16 cellular contexts compared by ENCODE assay signal in genomic region chr10:102813017-102813541, GRCh38. TPM values are rescaled to one million over a fixed set of nuclear protein-coding genes. Genes with fewer than 3 reads are reported as not detected.
DNase-seq lines count a peak whose midpoint lies in the region; ATAC-seq and TF ChIP-seq lines count a peak whose summit lies in the region.
"Had no signal": no experiment of that assay in that cellular context is flagged by ENCODE, and none has a peak within 500 bp of the region (broad histone marks: within the 10 kb centered on the region; RNA-seq: fewer than 3 reads in every experiment).

No MANE protein-coding gene starts in this region.

- no peaks in the 10 kb centered on the region for H3K9me3 Mint-ChIP-seq in stimulated activated naive CD8-positive, alpha-beta T cell treated with anti-CD3 and anti-CD28 coated beads, Interleukin-15, Interleukin-2, amounts not matched to agents 100 ng/mL and 50 ng/mL, for 24 hours
- no peaks in the 10 kb centered on the region for H3K9me3 Mint-ChIP-seq in stimulated activated naive CD8-positive, alpha-beta T cell treated with anti-CD3 and anti-CD28 coated beads, Interleukin-15, amount 100 ng/mL, for 72 hours
- H3K9me3 Mint-ChIP-seq in endodermal cell (no peaks in the 10 kb centered on the region), WTC11 (no peaks in the 10 kb centered on the region)

- TF ChIP-seq CTCF in coronary artery (IDR thresholded peaks at IDR 0.05) = no peak
- no peak for TF ChIP-seq CTCF in neutrophil (IDR thresholded peaks at IDR 0.05)
- no peak for TF ChIP-seq CTCF in endodermal cell (conservative IDR thresholded peaks at IDR 0.05)
- TF ChIP-seq CTCF in WERI-Rb-1 (IDR thresholded peaks at IDR 0.05; ENCODE audit: low read depth, low read length) = no peak
- no peak for TF ChIP-seq CTCF in WTC11 (IDR thresholded peaks at IDR 0.05)

- H3K36me3 ChIP-seq in neutrophil (peaks cover 55% of the 10 kb centered on the region), endodermal cell (ENCODE audit: control insufficient read depth, insufficient read depth, low read length) (peaks cover 24% of the 10 kb centered on the region), WERI-Rb-1 (peaks cover 5% of the 10 kb centered on the region; the same call in 1 of the 2 replicates)

- H3K4me1 ChIP-seq in neutrophil (ENCODE audit: control insufficient read depth in 1 of 2, insufficient read depth in 1 of 2, low read depth in 1 of 2, low read length in 1 of 2) (peaks cover 57 to 67% of the 10 kb centered on the region in 2 experiments), endodermal cell (ENCODE audit: control insufficient read depth, insufficient read depth, low read length) (no peaks in the 10 kb centered on the region)

- H3K36me3 Mint-ChIP-seq in stimulated activated naive CD8-positive, alpha-beta T cell treated with anti-CD3 and anti-CD28 coated beads, Interleukin-15, Interleukin-2, amounts not matched to agents 100 ng/mL and 50 ng/mL, for 24 hours (ENCODE audit: low read depth) = peaks cover 30% of the 10 kb centered on the region
- H3K36me3 Mint-ChIP-seq in endodermal cell (ENCODE audit: low read depth) = peaks cover 35% of the 10 kb centered on the region
- peaks cover 6% of the 10 kb centered on the region; the same call in 1 of the 2 replicates for H3K36me3 Mint-ChIP-seq in WTC11

- H3K27me3 Mint-ChIP-seq in stimulated activated naive CD8-positive, alpha-beta T cell treated with anti-CD3 and anti-CD28 coated beads, Interleukin-15, Interleukin-2, amounts not matched to agents 100 ng/mL and 50 ng/mL, for 24 hours = no peaks in the 10 kb centered on the region
- no peaks in the 10 kb centered on the region for H3K27me3 Mint-ChIP-seq in stimulated activated naive CD8-positive, alpha-beta T cell treated with anti-CD3 and anti-CD28 coated beads, Interleukin-15, amount 100 ng/mL, for 72 hours
- no peaks in the 10 kb centered on the region for H3K27me3 Mint-ChIP-seq in endodermal cell (ENCODE audit: insufficient read depth)
- no peaks in the 10 kb centered on the region for H3K27me3 Mint-ChIP-seq in WTC11 (ENCODE audit: low read depth)

- H3K4me1 Mint-ChIP-seq in stimulated activated naive CD8-positive, alpha-beta T cell treated with anti-CD3 and anti-CD28 coated beads, Interleukin-15, Interleukin-2, amounts not matched to agents 100 ng/mL and 50 ng/mL, for 24 hours (ENCODE audit: low read depth) = peaks cover 14% of the 10 kb centered on the region
- H3K4me1 Mint-ChIP-seq in stimulated activated naive CD8-positive, alpha-beta T cell treated with anti-CD3 and anti-CD28 coated beads, Interleukin-15, amount 100 ng/mL, for 72 hours = peaks cover 23% of the 10 kb centered on the region
- H3K4me1 Mint-ChIP-seq in endodermal cell = peaks cover 30% of the 10 kb centered on the region
- peaks cover 29% of the 10 kb centered on the region for H3K4me1 Mint-ChIP-seq in WTC11

- H3K4me3 Mint-ChIP-seq in stimulated activated naive CD8-positive, alpha-beta T cell treated with anti-CD3 and anti-CD28 coated beads, Interleukin-15, Interleukin-2, amounts not matched to agents 100 ng/mL and 50 ng/mL, for 24 hours = no peak overlapping the region
- no peak overlapping the region for H3K4me3 Mint-ChIP-seq in stimulated activated naive CD8-positive, alpha-beta T cell treated with anti-CD3 and anti-CD28 coated beads, Interleukin-15, amount 100 ng/mL, for 72 hours
- H3K4me3 Mint-ChIP-seq in endodermal cell = no peak overlapping the region
- no peak overlapping the region for H3K4me3 Mint-ChIP-seq in WTC11

- H3K27ac ChIP-seq in coronary artery (peak overlapping the region; percentile 95 to 97), neutrophil (peak overlapping the region; percentile 93), endodermal cell (ENCODE audit: low read depth, low read length) (no peak overlapping the region), WERI-Rb-1 (no peak overlapping the region)

- no peak for DNase-seq in stimulated activated naive CD8-positive, alpha-beta T cell treated with anti-CD3 and anti-CD28 coated beads, Interleukin-15, amount 100 ng/mL, for 72 hours
- DNase-seq in coronary artery (ENCODE audit: low spot score) = no peak
- no peak for DNase-seq in endodermal cell
- no peak for DNase-seq in DMS79 (lab: John Stamatoyannopoulos, UW)
- DNase-seq in WERI-Rb-1 = no peak
- no peak for DNase-seq in WTC11 (ENCODE audit: low spot score)
- DNase-seq: dermis blood vessel endothelial cell; DMS79 treated with DMSO at 0.1 percent for 48 hours; mammary epithelial cell; MM.1S; NCI-H2081; stimulated activated CD4-positive, alpha-beta T cell treated with anti-CD3 and anti-CD28 coated beads, Interleukin-12 subunit alpha, Interleukin-12 subunit beta, amount 100 ng/mL, for 4 hours; trophoblast cell had no signal

- peak overlapping the region; percentile 41 for H3K27ac Mint-ChIP-seq in stimulated activated naive CD8-positive, alpha-beta T cell treated with anti-CD3 and anti-CD28 coated beads, Interleukin-15, Interleukin-2, amounts not matched to agents 100 ng/mL and 50 ng/mL, for 24 hours
- peak overlapping the region in 1 of 2 donors; percentile 84 for H3K27ac Mint-ChIP-seq in stimulated activated naive CD8-positive, alpha-beta T cell treated with anti-CD3 and anti-CD28 coated beads, Interleukin-15, amount 100 ng/mL, for 72 hours
- no peak overlapping the region for H3K27ac Mint-ChIP-seq in endodermal cell
- no peak overlapping the region for H3K27ac Mint-ChIP-seq in WTC11

- ATAC-seq in stimulated activated naive CD8-positive, alpha-beta T cell treated with anti-CD3 and anti-CD28 coated beads, Interleukin-15, amount 100 ng/mL, for 72 hours = no peak
- no peak for ATAC-seq in WTC11

- no peak overlapping the region for H3K9ac ChIP-seq in endodermal cell (ENCODE audit: extremely low read depth, low read length, poor library complexity, severe bottlenecking)

- H3K27me3 ChIP-seq in neutrophil (no peaks in the 10 kb centered on the region), endodermal cell (ENCODE audit: control insufficient read depth, insufficient read depth, low read length, poor library complexity, severe bottlenecking) (no peaks in the 10 kb centered on the region), WERI-Rb-1 (ENCODE audit: insufficient read depth, low read depth, severe bottlenecking) (no peaks in the 10 kb centered on the region)

- POLR2A ChIA-PET in WTC11 (lab: Charles Lee) = interaction anchor here (0.7 kb wide), 1 partner anchor 649 kb away, joined by 3 read pairs; no protein-coding TSS in a partner anchor

- H3K9me3 ChIP-seq in neutrophil (no peaks in the 10 kb centered on the region), endodermal cell (ENCODE audit: control insufficient read depth, low read length) (no peaks in the 10 kb centered on the region), WERI-Rb-1 (ENCODE audit: severe bottlenecking) (no peaks in the 10 kb centered on the region)

- CTCF ChIA-PET in WTC11 (lab: Charles Lee) = interaction anchor here (1.4 kb wide), 1 partner anchor 60 kb away, joined by 3 read pairs; no protein-coding TSS in a partner anchor

- H3K4me3 ChIP-seq in coronary artery = no peak overlapping the region
- no peak overlapping the region for H3K4me3 ChIP-seq in neutrophil (ENCODE audit: low read depth in 1 of 2, low read length in 1 of 2)
- H3K4me3 ChIP-seq in endodermal cell (ENCODE audit: low read length) = no peak overlapping the region
- H3K4me3 ChIP-seq in WERI-Rb-1 (ENCODE audit: low read depth, low read length) = no peak overlapping the region

- WGBS in endodermal cell (ENCODE audit: insufficient coverage in 1 of 2, insufficient read length in 1 of 2), 2 experiments = 91 to 95% methylated on average over 10 to 17 of the region's 17 CpGs

TF ChIP-seq in WTC11, 78 proteins besides CTCF, POLR2A, EP300 and RAD21:
- TF ChIP-seq SMAD4 (CRISPR knock-in tag; IDR thresholded peaks at IDR 0.05) (no peak), FOXK1 (CRISPR knock-in tag; IDR thresholded peaks at IDR 0.05) (no peak), ESRRA (CRISPR knock-in tag; IDR thresholded peaks at IDR 0.05; ENCODE audit: borderline replicate concordance) (no peak), CREM (CRISPR knock-in tag; IDR thresholded peaks at IDR 0.05) (no peak), NR3C1 (CRISPR knock-in tag; conservative IDR thresholded peaks at IDR 0.05; ENCODE audit: low read depth) (no peak)

RNA-seq across cellular contexts. Expression of gene CYP17A1, which starts 24.1 kb away (rescaled TPM):
- total RNA-seq in endodermal cell (not detected), WTC11 (2021) (2.1 to 4.2 TPM (median 3.0 TPM) in 3 replicates)
- not detected for polyA plus RNA-seq in endodermal cell (2013, experiment 1 of 2)
- not detected for polyA plus RNA-seq in endodermal cell (2013, experiment 2 of 2)
- total RNA-seq: activated CD8-positive, alpha-beta memory T cell treated with anti-CD3 and anti-CD28 coated beads for 36 hours; dermis blood vessel endothelial cell; mammary epithelial cell had no signal
- polyA plus RNA-seq: mammary epithelial cell had no signal

RNA-seq across cellular contexts. Expression of gene BORCS7, which starts 41.0 kb away (rescaled TPM):
- total RNA-seq in endodermal cell = 1 to 10 TPM; 5.0 to 5.7 TPM
- polyA plus RNA-seq in endodermal cell (2013, experiment 1 of 2) = 16.1 TPM
- polyA plus RNA-seq in endodermal cell (2013, experiment 2 of 2) = 15.2 TPM
- 2.8 to 3.9 TPM (median 3.3 TPM) in 3 replicates for total RNA-seq in WTC11 (2021)

RNA-seq across cellular contexts. Expression of gene AS3MT, which starts 56.2 kb away (rescaled TPM):
- total RNA-seq in endodermal cell (10 to 100 TPM; 10.2 to 20.9 TPM), WTC11 (2021) (8.8 to 10.4 TPM (median 9.3 TPM) in 3 replicates)
- polyA plus RNA-seq in endodermal cell (2013, experiment 1 of 2) = 19.9 TPM
- 19.3 TPM for polyA plus RNA-seq in endodermal cell (2013, experiment 2 of 2)

Comparison
In these comparisons a context has a peak if more than half of its experiments do, and no peak if none do; other contexts are left out.
1. H3K27ac ChIP-seq: peak in coronary artery (2 of 2) and neutrophil (single experiment); none in endodermal cell (single experiment) and WERI-Rb-1 (single experiment).